ENCODE assay signal across 15 cellular contexts in the genomic region with DNA sequence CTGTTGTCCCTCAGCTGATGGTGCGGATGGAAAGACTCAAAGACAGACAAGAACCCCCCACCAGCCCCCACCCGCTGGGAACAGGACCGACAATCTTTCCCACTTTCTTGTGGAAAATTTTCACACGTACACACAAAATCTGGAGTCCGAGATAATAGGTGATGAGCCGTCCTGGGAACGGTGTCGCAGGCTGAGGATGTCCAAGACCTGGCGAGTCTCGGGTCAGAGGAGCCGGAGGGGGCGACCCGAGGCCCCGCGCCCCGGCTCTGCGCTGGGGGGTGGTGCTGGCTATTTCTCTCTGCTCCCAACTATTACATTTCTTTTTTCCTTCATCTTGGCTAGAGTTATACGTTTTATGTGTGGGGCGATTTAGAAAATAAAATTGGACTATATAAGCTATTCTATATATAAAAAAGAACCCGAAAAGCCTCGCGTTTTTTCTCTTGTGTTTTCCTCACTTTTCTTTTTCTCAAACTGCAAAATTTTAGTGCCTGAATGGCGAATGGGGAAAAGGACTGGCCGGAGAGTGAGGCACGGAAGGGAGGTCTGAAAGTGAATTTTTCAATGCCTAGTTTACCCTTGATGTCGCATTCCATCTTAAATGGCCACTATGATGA.
DNase-seq lines count a peak whose midpoint lies in the region; ATAC-seq and TF ChIP-seq lines count a peak whose summit lies in the region.
"Had no signal": no experiment of that assay in that cellular context is flagged by ENCODE, and none has a peak within 500 bp of the region (broad histone marks: within the 10 kb centered on the region; RNA-seq: fewer than 3 reads in every experiment).

No MANE protein-coding gene starts in this region.

- ATAC-seq in GM18873 (IDR thresholded peaks at IDR 0.05; ENCODE audit: low FRiP score, unreplicated experiment) (no peak), GM18519 (IDR thresholded peaks at IDR 0.05; ENCODE audit: low FRiP score, unreplicated experiment) (no peak)
- ATAC-seq: HCT116, K562, PC-3 had no signal

- no peaks in the 10 kb centered on the region for H3K79me1 ChIP-seq in mesendoderm (ENCODE audit: low read length)

- H2BK120ac ChIP-seq in mesendoderm (ENCODE audit: low read depth, low read length) = no peak overlapping the region

- H3K4me1 Mint-ChIP-seq in IgD-negative memory B cell = peaks cover 12 to 18% (median 14%) of the 10 kb centered on the region in 3 donors

- H3K27ac ChIP-seq in dorsolateral prefrontal cortex (peak overlapping the region in 58 of 59 donors; percentile 20 to 100 (median 99)), mesendoderm (ENCODE audit: low read depth, low read length) (no peak overlapping the region)

- no peak overlapping the region for H3K23ac ChIP-seq in mesendoderm (ENCODE audit: low read length)

- H3K36me3 Mint-ChIP-seq in IgD-negative memory B cell = peaks cover 4% of the 10 kb centered on the region

- H3K27me3 ChIP-seq in dorsolateral prefrontal cortex (peaks cover 0 to 13% (median 0%) of the 10 kb centered on the region in 45 donors), mesendoderm (ENCODE audit: insufficient read depth, low read length, poor library complexity) (peaks cover 58% of the 10 kb centered on the region)

- no peaks in the 10 kb centered on the region for H3K4me1 ChIP-seq in mesendoderm (ENCODE audit: control insufficient read depth, low read depth, low read length)

- intact Hi-C loops in dorsolateral prefrontal cortex (cut with DNase I) = loop anchor here (5.0 to 10.0 kb wide), 4 partner anchors 797 to 1713 kb away; partner anchors contain the start of genes CCNH (in 1 of the 2) and CETN3 (in 1 of the 2)

- H3K27ac Mint-ChIP-seq in IgD-negative memory B cell = peak overlapping the region; percentile 59 to 94 (median 79)

- no peak for TF ChIP-seq CTCF in dorsolateral prefrontal cortex (IDR thresholded peaks at IDR 0.05 in 54 of 56, conservative IDR thresholded peaks at IDR 0.05 in 2 of 56; ENCODE audit: low read depth in 1 of 56, partially characterized antibody in 56 of 56)

- no peak overlapping the region for H3K18ac ChIP-seq in mesendoderm (ENCODE audit: low read length)

- no peak overlapping the region for H2AK5ac ChIP-seq in mesendoderm (ENCODE audit: low read length)

- no peaks in the 10 kb centered on the region for H3K79me2 ChIP-seq in mesendoderm (ENCODE audit: control insufficient read depth, insufficient read depth, low read length)

- H3K4me3 Mint-ChIP-seq in IgD-negative memory B cell = peak overlapping the region in 1 of 4 donors; percentile 10

- WGBS in mesendoderm (ENCODE audit: extremely low coverage, insufficient coverage, low lambda C conversion rate) = no CpG with 5 or more reads among the region's 26 CpGs

- H2BK15ac ChIP-seq in mesendoderm (replicated peaks; ENCODE audit: low read depth) = no peak overlapping the region

- no peak overlapping the region for H4K8ac ChIP-seq in mesendoderm (ENCODE audit: low read depth, low read length)

- no peak overlapping the region for H3K56ac ChIP-seq in mesendoderm (ENCODE audit: low read length)

- no peak overlapping the region for H3K4me2 ChIP-seq in mesendoderm (ENCODE audit: low read length)

- peaks cover 0 to 21% (median 0%) of the 10 kb centered on the region in 3 donors for H3K9me3 Mint-ChIP-seq in IgD-negative memory B cell

- peaks cover 54% of the 10 kb centered on the region for H3K27me3 Mint-ChIP-seq in IgD-negative memory B cell

- no peak overlapping the region for H3K4ac ChIP-seq in mesendoderm (ENCODE audit: low read depth, low read length)

- H3K4me3 ChIP-seq in dorsolateral prefrontal cortex (peak overlapping the region in 58 of 59 donors; percentile 13 to 93 (median 66)), mesendoderm (ENCODE audit: low read length) (no peak overlapping the region)
- H3K4me3 ChIP-seq: K562 had no signal

- H2BK5ac ChIP-seq in mesendoderm (ENCODE audit: low read length) = no peak overlapping the region

- DNase-seq in dorsolateral prefrontal cortex (no peak), mesendoderm (peak; percentile 16), GM19240 (ENCODE audit: insufficient read length, low spot score) (no peak)
- DNase-seq in stimulated activated CD4-positive, alpha-beta T cell treated with anti-CD3 and anti-CD28 coated beads, Interleukin-4, amount 100 ng/mL, for 1 hour = no peak
- DNase-seq: NCI-H1092, NCI-H1694, NCI-H2107, NCI-H226, NCI-H69, PC-3 had no signal

- no peak overlapping the region for H4K5ac ChIP-seq in mesendoderm (ENCODE audit: low read length)

- H3K9ac ChIP-seq in mesendoderm (ENCODE audit: low read length) = no peak overlapping the region

- H3K36me3 ChIP-seq in mesendoderm (ENCODE audit: control insufficient read depth, insufficient read depth, low read length) = no peaks in the 10 kb centered on the region
